Comparison of ENCODE assay signal across 8 cellular contexts in genomic region chr21:35026617-35027557, GRCh38. TPM values are rescaled to one million over a fixed set of nuclear protein-coding genes. Genes with fewer than 3 reads are reported as not detected.
DNase-seq lines count a peak whose midpoint lies in the region; ATAC-seq and TF ChIP-seq lines count a peak whose summit lies in the region.

No MANE protein-coding gene starts in this region.

- peaks cover 2% of the 10 kb centered on the region for H3K36me3 ChIP-seq in effector memory CD4-positive, alpha-beta T cell (ENCODE audit: control insufficient read depth, insufficient read depth, low read length)

- ATAC-seq in GM19455 (IDR thresholded peaks at IDR 0.05; ENCODE audit: unreplicated experiment) = peak; percentile 84

- H3K4me3 ChIP-seq in AG10803 (ENCODE audit: low read length) (peak overlapping the region; percentile 25; the same call in 1 of the 2 replicates), mononuclear cell (ENCODE audit: low read length) (peak overlapping the region; percentile 39)
- H3K4me3 ChIP-seq in Jurkat, Clone E6-1 (ENCODE audit: low read length) = peak overlapping the region; percentile 30
- H3K4me3 ChIP-seq in effector memory CD4-positive, alpha-beta T cell (ENCODE audit: insufficient read depth, low read depth, low read length, poor library complexity, severe bottlenecking) = peak overlapping the region; percentile 44

- CTCF ChIA-PET in activated CD4-positive, alpha-beta T cell treated with anti-CD3 and anti-CD28 coated beads, Interleukin-2, amount 10 ng/mL, durations not matched to agents 7 days and 5 days (lab: Charles Lee) = interaction anchor here (0.5 to 3.1 kb wide), 12 partner anchors 9 to 147 kb away, joined by 3 to 14 read pairs (median 4); partner anchors contain the start of gene RUNX1

- no peak for TF ChIP-seq CTCF in AG10803 (conservative IDR thresholded peaks at IDR 0.05; ENCODE audit: low read length)

- H3K27me3 Mint-ChIP-seq in activated CD4-positive, alpha-beta T cell treated with anti-CD3 and anti-CD28 coated beads, Interleukin-2, amount 10 ng/mL, durations not matched to agents 7 days and 5 days = no peaks in the 10 kb centered on the region

- H3K4me1 Mint-ChIP-seq in activated CD4-positive, alpha-beta T cell treated with anti-CD3 and anti-CD28 coated beads, Interleukin-2, amount 10 ng/mL, durations not matched to agents 7 days and 5 days = peaks cover 92% of the 10 kb centered on the region

- no peaks in the 10 kb centered on the region for H3K9me3 ChIP-seq in effector memory CD4-positive, alpha-beta T cell (ENCODE audit: control insufficient read depth, low read length)
- no peaks in the 10 kb centered on the region for H3K9me3 ChIP-seq in mononuclear cell (ENCODE audit: low read depth, low read length)

- peak overlapping the region; percentile 70 for H3K4me3 Mint-ChIP-seq in activated CD4-positive, alpha-beta T cell treated with anti-CD3 and anti-CD28 coated beads, Interleukin-2, amount 10 ng/mL, durations not matched to agents 7 days and 5 days

- no peaks in the 10 kb centered on the region for H3K27me3 ChIP-seq in effector memory CD4-positive, alpha-beta T cell (replicated peaks; ENCODE audit: control insufficient read depth, insufficient read depth, low read length, poor library complexity, severe bottlenecking)
- no peaks in the 10 kb centered on the region for H3K27me3 ChIP-seq in mononuclear cell (ENCODE audit: insufficient read depth, low read length)

- H3K36me3 Mint-ChIP-seq in activated CD4-positive, alpha-beta T cell treated with anti-CD3 and anti-CD28 coated beads, Interleukin-2, amount 10 ng/mL, durations not matched to agents 7 days and 5 days (ENCODE audit: low read depth) = peaks cover 71% of the 10 kb centered on the region

- DNase-seq in AG10803 (ENCODE audit: low read depth) (peak; percentile 45), NCI-H1105 treated with DMSO at 0.1 percent for 48 hours (lab: John Stamatoyannopoulos, UW) (no peak)
- DNase-seq in Jurkat, Clone E6-1 (ENCODE audit: low read depth, low spot score) = peak; percentile 99
- DNase-seq in activated CD4-positive, alpha-beta T cell treated with anti-CD3 and anti-CD28 coated beads, Interleukin-2, amount 10 ng/mL, durations not matched to agents 7 days and 5 days = peak; percentile 89
- DNase-seq in effector memory CD4-positive, alpha-beta T cell = peak; percentile 73 to 82 (median 78)
- DNase-seq in stimulated activated CD8-positive, alpha-beta memory T cell treated with anti-CD3 and anti-CD28 coated beads, Interleukin-7, amount 100 ng/mL, for 4 hours (ENCODE audit: low read depth in 2 of 2) = peak; percentile 59 to 81

- POLR2A ChIA-PET in activated CD4-positive, alpha-beta T cell treated with anti-CD3 and anti-CD28 coated beads, Interleukin-2, amount 10 ng/mL, durations not matched to agents 7 days and 5 days (lab: Charles Lee) = interaction anchor here (0.5 to 1.3 kb wide), 5 partner anchors 12 to 21 kb away, joined by 3 to 4 read pairs (median 3); no protein-coding TSS in a partner anchor

- H3K27ac ChIP-seq in effector memory CD4-positive, alpha-beta T cell (ENCODE audit: insufficient read depth, low read length, poor library complexity, severe bottlenecking) = peak overlapping the region; percentile 91

- peaks cover 8% of the 10 kb centered on the region for H3K9me3 Mint-ChIP-seq in activated CD4-positive, alpha-beta T cell treated with anti-CD3 and anti-CD28 coated beads, Interleukin-2, amount 10 ng/mL, durations not matched to agents 7 days and 5 days

- peaks cover 72% of the 10 kb centered on the region for H3K4me1 ChIP-seq in effector memory CD4-positive, alpha-beta T cell (ENCODE audit: control insufficient read depth, insufficient read depth, low read length, poor library complexity, severe bottlenecking)
- peaks cover 80% of the 10 kb centered on the region for H3K4me1 ChIP-seq in mononuclear cell (ENCODE audit: insufficient read depth, low read length)

- H3K27ac Mint-ChIP-seq in activated CD4-positive, alpha-beta T cell treated with anti-CD3 and anti-CD28 coated beads, Interleukin-2, amount 10 ng/mL, durations not matched to agents 7 days and 5 days = peak overlapping the region; percentile 98

RNA-seq across cellular contexts. Expression of gene RUNX1, which starts 22.2 kb away (rescaled TPM):
- 63.9 TPM for polyA plus RNA-seq in Jurkat, Clone E6-1 (2012; ENCODE audit: insufficient read depth, insufficient read length)
- total RNA-seq in activated CD4-positive, alpha-beta T cell treated with anti-CD3 and anti-CD28 coated beads, Interleukin-2, amount 10 ng/mL, durations not matched to agents 7 days and 5 days = 10 to 100 TPM; 52.0 to 54.0 TPM
- 51.2 TPM for total RNA-seq in mononuclear cell
